In the genomic region with DNA sequence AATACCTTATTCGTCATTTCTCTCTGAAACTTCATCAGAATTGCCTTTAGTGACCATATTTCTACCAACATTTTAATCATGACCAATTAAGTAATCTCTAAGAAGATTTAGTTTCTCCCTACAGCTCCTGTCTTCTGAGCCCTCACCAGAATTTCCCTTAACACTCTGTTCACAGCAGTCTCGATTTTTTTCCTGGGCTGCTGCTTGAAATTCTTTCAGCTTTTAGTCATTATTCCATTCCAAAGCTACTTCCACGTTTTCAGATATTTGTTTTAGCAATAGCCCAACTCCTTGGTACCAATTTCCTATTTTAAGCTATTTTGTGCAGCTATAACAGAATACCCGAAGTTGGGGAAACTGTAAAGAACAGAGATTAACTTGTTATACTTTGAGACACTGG, we compare ENCODE assay signal across 21 cellular contexts.
DNase-seq lines count a peak whose midpoint lies in the region; ATAC-seq and TF ChIP-seq lines count a peak whose summit lies in the region.
"Had no signal": no experiment of that assay in that cellular context is flagged by ENCODE, and none has a peak within 500 bp of the region (broad histone marks: within the 10 kb centered on the region; RNA-seq: fewer than 3 reads in every experiment).

No MANE protein-coding gene starts in this region.

- no peak for TF ChIP-seq POLR2A in tibial nerve (IDR thresholded peaks at IDR 0.05)

- no peak overlapping the region for H3K9ac ChIP-seq in trophoblast cell (ENCODE audit: low read length)
- H3K9ac ChIP-seq: BLaER1 treated with 17β-estradiol and CSF1 and Interleukin-3, amounts not matched to agents 10 nM and 100 nM had no signal

- no peak overlapping the region for H3K4me3 ChIP-seq in choroid plexus epithelial cell (ENCODE audit: low read depth, low read length)
- H3K4me3 ChIP-seq in trophoblast cell (ENCODE audit: low read depth, low read length) = no peak overlapping the region
- no peak overlapping the region for H3K4me3 ChIP-seq in tibial nerve
- H3K4me3 ChIP-seq: BLaER1 treated with 17β-estradiol and CSF1 and Interleukin-3, amounts not matched to agents 10 nM and 100 nM; MG63; PC-9 had no signal

- no peaks in the 10 kb centered on the region for H3K36me3 Mint-ChIP-seq in activated T-cell treated with anti-CD3 and anti-CD28 coated beads, Interleukin-2, amount 50 U/mL, for 4 hours (ENCODE audit: insufficient read depth)
- H3K36me3 Mint-ChIP-seq: CD8-positive, alpha-beta memory T cell had no signal

- no peak overlapping the region for H3K23ac ChIP-seq in trophoblast cell (ENCODE audit: low read length)

- no peaks in the 10 kb centered on the region for H3K79me1 ChIP-seq in trophoblast cell (ENCODE audit: low read length)

- H3K79me2 ChIP-seq in trophoblast cell (ENCODE audit: control insufficient read depth, insufficient read depth, low read length, poor library complexity) = no peaks in the 10 kb centered on the region

- H4K8ac ChIP-seq in trophoblast cell (ENCODE audit: low read depth, low read length) = no peak overlapping the region

- no peak for TF ChIP-seq EP300 in tibial nerve (IDR thresholded peaks at IDR 0.05)

- no peaks in the 10 kb centered on the region for H3K4me1 Mint-ChIP-seq in activated T-cell treated with anti-CD3 and anti-CD28 coated beads, Interleukin-2, amount 50 U/mL, for 4 hours (ENCODE audit: low read depth)
- H3K4me1 Mint-ChIP-seq: CD8-positive, alpha-beta memory T cell had no signal

- H3K27me3 Mint-ChIP-seq in activated T-cell treated with anti-CD3 and anti-CD28 coated beads, Interleukin-2, amount 50 U/mL, for 4 hours (ENCODE audit: low read depth) = no peaks in the 10 kb centered on the region

- H2AK5ac ChIP-seq in trophoblast cell (ENCODE audit: low read length) = no peak overlapping the region

- no peak overlapping the region for H2BK120ac ChIP-seq in trophoblast cell (ENCODE audit: insufficient read depth, low read length, poor library complexity)

- H3K27me3 ChIP-seq in trophoblast cell (ENCODE audit: insufficient read depth, low read length) = no peaks in the 10 kb centered on the region
- H3K27me3 ChIP-seq in tibial nerve = no peaks in the 10 kb centered on the region
- H3K27me3 ChIP-seq: BLaER1 treated with 17β-estradiol and CSF1 and Interleukin-3, amounts not matched to agents 10 nM and 100 nM; MG63 had no signal

- no peak overlapping the region for H3K4me2 ChIP-seq in trophoblast cell (ENCODE audit: low read length)
- H3K4me2 ChIP-seq: BLaER1 treated with 17β-estradiol and CSF1 and Interleukin-3, amounts not matched to agents 10 nM and 100 nM; PC-9 had no signal

- H3K4me3 Mint-ChIP-seq in activated T-cell treated with anti-CD3 and anti-CD28 coated beads, Interleukin-2, amount 50 U/mL, for 4 hours = no peak overlapping the region
- H3K4me3 Mint-ChIP-seq: CD8-positive, alpha-beta memory T cell had no signal

- H3K9me3 Mint-ChIP-seq in activated T-cell treated with anti-CD3 and anti-CD28 coated beads, Interleukin-2, amount 50 U/mL, for 4 hours = peaks cover 2% of the 10 kb centered on the region

- H3K9me3 ChIP-seq in trophoblast cell (ENCODE audit: insufficient read depth, low read depth, low read length) (no peaks in the 10 kb centered on the region), tibial nerve (no peaks in the 10 kb centered on the region)
- H3K9me3 ChIP-seq: BLaER1 treated with 17β-estradiol and CSF1 and Interleukin-3, amounts not matched to agents 10 nM and 100 nM; MG63 had no signal

- H3K4me1 ChIP-seq in trophoblast cell (ENCODE audit: control insufficient read depth in 1 of 2, insufficient read depth in 2 of 2, low read length in 2 of 2) (no peaks in the 10 kb centered on the region), tibial nerve (no peaks in the 10 kb centered on the region)
- H3K4me1 ChIP-seq: BLaER1 treated with 17β-estradiol and CSF1 and Interleukin-3, amounts not matched to agents 10 nM and 100 nM had no signal

- H2BK12ac ChIP-seq in trophoblast cell (ENCODE audit: low read length) = no peak overlapping the region

- no peak overlapping the region for H3K18ac ChIP-seq in trophoblast cell (ENCODE audit: low read length)

- WGBS in trophoblast cell (ENCODE audit: extremely low coverage, insufficient coverage, insufficient read length) = no CpG with 5 or more reads among the region's 4 CpGs
- 43 to 46% methylated on average over 4 of the region's 4 CpGs for WGBS in tibial nerve, 2 donors

- H3K36me3 ChIP-seq in trophoblast cell (ENCODE audit: control insufficient read depth in 1 of 2, insufficient read depth in 2 of 2, low read length in 2 of 2) (no peaks in the 10 kb centered on the region), tibial nerve (no peaks in the 10 kb centered on the region)
- H3K36me3 ChIP-seq: BLaER1 treated with 17β-estradiol and CSF1 and Interleukin-3, amounts not matched to agents 10 nM and 100 nM; MG63 had no signal

- H2AFZ ChIP-seq in trophoblast cell (ENCODE audit: insufficient read depth, low read length, poor library complexity) = no peak overlapping the region
- H2AFZ ChIP-seq: PC-9 had no signal

- no peak overlapping the region for H3K4ac ChIP-seq in trophoblast cell (ENCODE audit: low read depth, low read length)

- H3K14ac ChIP-seq in trophoblast cell (ENCODE audit: low read length) = no peak overlapping the region

- no peak overlapping the region for H3K27ac ChIP-seq in trophoblast cell (ENCODE audit: low read depth, low read length)
- H3K27ac ChIP-seq in tibial nerve = no peak overlapping the region
- H3K27ac ChIP-seq: 22Rv1; BLaER1 treated with 17β-estradiol and CSF1 and Interleukin-3, amounts not matched to agents 10 nM and 100 nM; PC-9 had no signal

- DNase-seq in NCI-H82 (lab: John Stamatoyannopoulos, UW) = peak; percentile 8
- DNase-seq in NCI-H82 treated with DMSO at 0.1 percent for 48 hours (lab: John Stamatoyannopoulos, UW; ENCODE audit: unreplicated experiment) = no peak
- peak; percentile 12 for DNase-seq in choroid plexus epithelial cell (ENCODE audit: low read depth)
- peak; percentile 15 to 74 for DNase-seq in trophoblast cell
- DNase-seq in DMS153 (lab: John Stamatoyannopoulos, UW) = no peak
- no peak for DNase-seq in activated T-cell treated with anti-CD3 and anti-CD28 coated beads, Interleukin-2, amount 50 U/mL, for 4 hours
- no peak for DNase-seq in tibial nerve (ENCODE audit: low spot score in 2 of 2)
- DNase-seq: CD8-positive, alpha-beta memory T cell; DND-41; GDM1; Karpas-422; MG63; NCI-H1092; NCI-H146; NCI-H2081 treated with DMSO at 0.1 percent for 48 hours; NCI-H510A; NCI-H774; PC-9 had no signal

- TF ChIP-seq CTCF in choroid plexus epithelial cell (conservative IDR thresholded peaks at IDR 0.05; ENCODE audit: low read depth, low read length) = no peak
- no peak for TF ChIP-seq CTCF in tibial nerve (IDR thresholded peaks at IDR 0.05)

- no peak overlapping the region for H2BK5ac ChIP-seq in trophoblast cell (ENCODE audit: low read depth, low read length, poor library complexity)

- no peak overlapping the region for H4K12ac ChIP-seq in trophoblast cell (ENCODE audit: low read depth, low read length)

- H4K91ac ChIP-seq in trophoblast cell (ENCODE audit: low read depth, low read length) = no peak overlapping the region

- ATAC-seq in activated T-cell treated with anti-CD3 and anti-CD28 coated beads, Interleukin-2, amount 50 U/mL, for 4 hours = no peak
- ATAC-seq in HG03521 (IDR thresholded peaks at IDR 0.05; ENCODE audit: unreplicated experiment) = no peak

Comparison
In these comparisons a context has a peak if more than half of its experiments do, and no peak if none do; other contexts are left out.
1. DNase-seq: peak in NCI-H82 (single experiment), choroid plexus epithelial cell (single experiment) and trophoblast cell (2 of 2); none in NCI-H82 treated with DMSO at 0.1 percent for 48 hours (single experiment), DMS153 (single experiment), activated T-cell treated with anti-CD3 and anti-CD28 coated beads, Interleukin-2, amount 50 U/mL, for 4 hours (single experiment) and tibial nerve (0 of 2).